Comparison of ENCODE assay signal across 12 cellular contexts in the genomic region with DNA sequence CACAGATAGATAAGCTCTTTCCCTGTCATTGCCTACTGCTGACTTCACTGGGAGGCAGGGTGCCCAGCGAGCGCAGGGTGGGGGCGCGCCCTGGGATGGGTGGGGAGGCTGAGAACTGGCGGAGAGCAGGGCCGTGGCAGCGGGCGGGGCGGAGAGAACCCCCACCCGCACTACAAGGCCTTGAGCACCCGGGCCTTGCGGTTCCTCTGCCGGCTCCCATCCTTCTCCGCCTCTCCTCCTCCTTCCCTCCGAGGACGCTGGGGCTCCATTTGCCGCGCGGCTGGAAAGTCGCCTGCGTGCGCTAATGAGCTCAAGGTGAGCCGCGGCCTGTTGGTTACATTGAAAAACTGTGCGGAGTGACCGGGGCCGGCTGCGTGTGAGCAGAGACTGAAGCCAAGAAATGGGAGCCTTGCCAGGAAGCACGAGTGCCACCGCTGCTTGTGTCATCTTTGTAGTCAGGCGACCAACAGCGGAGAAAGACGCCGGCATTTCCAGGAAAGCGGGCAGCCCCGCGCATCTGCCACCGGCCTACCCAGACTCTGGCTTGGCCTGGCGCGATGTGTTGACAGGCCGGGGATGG.
A peak's percentile ranks its signal among the peaks of the same experiment; 100 is the strongest.
DNase-seq lines count a peak whose midpoint lies in the region; ATAC-seq and TF ChIP-seq lines count a peak whose summit lies in the region.
"Had no signal": no experiment of that assay in that cellular context is flagged by ENCODE, and none has a peak within 500 bp of the region (broad histone marks: within the 10 kb centered on the region; RNA-seq: fewer than 3 reads in every experiment).

No MANE protein-coding gene starts in this region.

- H3K4me1 Mint-ChIP-seq in activated naive CD8-positive, alpha-beta T cell treated with anti-CD3 and anti-CD28 coated beads, Interleukin-2, amount 50 U/mL, for 24 hours, result no peaks in the 10 kb centered on the region
- H3K4me1 Mint-ChIP-seq: activated CD4-positive, alpha-beta T cell treated with anti-CD3 and anti-CD28 coated beads, Interleukin-2, amount 10 ng/mL, durations not matched to agents 7 days and 5 days; naive thymus-derived CD8-positive, alpha-beta T cell had no signal

- intact Hi-C loops in right cardiac atrium (cut with DNase I), result no loop called here
- intact Hi-C loops in testis (cut with DNase I; ENCODE audit: low total_unique reads), result no loop called here

- H3K27ac ChIP-seq in brain microvascular endothelial cell (no peak overlapping the region), right cardiac atrium (ENCODE audit: low read length) (no peak overlapping the region), testis (no peak overlapping the region), GM23248 (no peak overlapping the region), WERI-Rb-1 (no peak overlapping the region)
- H3K27ac ChIP-seq: suprapubic skin had no signal

- 12% methylated on average over 41 of the region's 41 CpGs for WGBS in right cardiac atrium
- 15 to 19% methylated on average over 7 to 41 of the region's 41 CpGs for WGBS in testis, 2 donors
- WGBS in GM23248 (ENCODE audit: low coverage in 1 of 2, low lambda C conversion rate in 2 of 2, missing lambda C conversion rate in 2 of 2), 2 experiments, result 76 to 77% methylated on average over 22 to 41 of the region's 41 CpGs

- no peaks in the 10 kb centered on the region for H4K20me1 ChIP-seq in GM23248 (ENCODE audit: insufficient read depth)

- in situ Hi-C loops in brain microvascular endothelial cell (cut with HindIII; ENCODE audit: low pct_ligation_motif_present, low sequenced_read_pairs), result no loop called here
- in situ Hi-C loops in GM23248 (cut with MboI), result no loop called here

- H3K4me3 ChIP-seq in brain microvascular endothelial cell (ENCODE audit: low read depth, low read length) (peak overlapping the region; percentile 20), right cardiac atrium (ENCODE audit: low read length) (no peak overlapping the region), testis (peak overlapping the region; percentile 13 to 29), GM23248 (no peak overlapping the region), WERI-Rb-1 (ENCODE audit: low read depth, low read length) (no peak overlapping the region)
- H3K4me3 ChIP-seq: suprapubic skin had no signal

- DNase-seq in NCI-H2081 (lab: John Stamatoyannopoulos, UW), result peak; percentile 63 to 78
- no peak for DNase-seq in NCI-H2081 treated with DMSO at 0.1 percent for 48 hours (lab: John Stamatoyannopoulos, UW)
- DNase-seq in brain microvascular endothelial cell, result no peak
- DNase-seq in right cardiac atrium, result peak; percentile 21 to 63 (median 55)
- peak; percentile 28 for DNase-seq in testis
- DNase-seq in GM23248, result no peak
- no peak for DNase-seq in WERI-Rb-1
- DNase-seq in activated naive CD8-positive, alpha-beta T cell treated with anti-CD3 and anti-CD28 coated beads, Interleukin-2, amount 50 U/mL, for 24 hours, result no peak
- DNase-seq: activated CD4-positive, alpha-beta T cell treated with anti-CD3 and anti-CD28 coated beads, Interleukin-2, amount 10 ng/mL, durations not matched to agents 7 days and 5 days; naive thymus-derived CD8-positive, alpha-beta T cell had no signal

- peaks cover 8% of the 10 kb centered on the region for H3F3A ChIP-seq in GM23248 (ENCODE audit: insufficient read depth)

- H3K27me3 Mint-ChIP-seq in activated naive CD8-positive, alpha-beta T cell treated with anti-CD3 and anti-CD28 coated beads, Interleukin-2, amount 50 U/mL, for 24 hours, result peaks cover 6% of the 10 kb centered on the region

- no peak overlapping the region for H3K27ac Mint-ChIP-seq in activated naive CD8-positive, alpha-beta T cell treated with anti-CD3 and anti-CD28 coated beads, Interleukin-2, amount 50 U/mL, for 24 hours
- H3K27ac Mint-ChIP-seq: activated CD4-positive, alpha-beta T cell treated with anti-CD3 and anti-CD28 coated beads, Interleukin-2, amount 10 ng/mL, durations not matched to agents 7 days and 5 days had no signal

- no peaks in the 10 kb centered on the region for H3K36me3 ChIP-seq in brain microvascular endothelial cell (replicated peaks)
- no peaks in the 10 kb centered on the region for H3K36me3 ChIP-seq in testis (ENCODE audit: low read depth, missing control alignments)
- H3K36me3 ChIP-seq in GM23248 (ENCODE audit: low read depth), result no peaks in the 10 kb centered on the region
- H3K36me3 ChIP-seq in WERI-Rb-1, result no peaks in the 10 kb centered on the region
- H3K36me3 ChIP-seq: suprapubic skin had no signal

- TF ChIP-seq CTCF in brain microvascular endothelial cell (IDR thresholded peaks at IDR 0.05; ENCODE audit: low read depth, low read length, missing control alignments), result no peak
- TF ChIP-seq CTCF in testis (IDR thresholded peaks at IDR 0.05), result no peak
- TF ChIP-seq CTCF in WERI-Rb-1 (IDR thresholded peaks at IDR 0.05; ENCODE audit: low read depth, low read length), result no peak

- peak; percentile 69 to 76 for ATAC-seq in right cardiac atrium
- ATAC-seq in activated naive CD8-positive, alpha-beta T cell treated with anti-CD3 and anti-CD28 coated beads, Interleukin-2, amount 50 U/mL, for 24 hours, result no peak
- ATAC-seq: naive thymus-derived CD8-positive, alpha-beta T cell had no signal

- H3K27me3 ChIP-seq in brain microvascular endothelial cell (replicated peaks) (no peaks in the 10 kb centered on the region), right cardiac atrium (ENCODE audit: control insufficient read depth, insufficient read depth) (no peaks in the 10 kb centered on the region), testis (no peaks in the 10 kb centered on the region), GM23248 (replicated peaks; ENCODE audit: insufficient read depth) (no peaks in the 10 kb centered on the region), WERI-Rb-1 (ENCODE audit: insufficient read depth, low read depth, severe bottlenecking) (no peaks in the 10 kb centered on the region)

- H3K9me3 Mint-ChIP-seq in activated naive CD8-positive, alpha-beta T cell treated with anti-CD3 and anti-CD28 coated beads, Interleukin-2, amount 50 U/mL, for 24 hours, result no peaks in the 10 kb centered on the region
- H3K9me3 Mint-ChIP-seq: activated CD4-positive, alpha-beta T cell treated with anti-CD3 and anti-CD28 coated beads, Interleukin-2, amount 10 ng/mL, durations not matched to agents 7 days and 5 days; activated T-helper 1 cell treated with anti-CD3 and anti-CD28 coated beads, Interleukin-12 subunit alpha, Interleukin-12 subunit beta, Interleukin-2, Interleukin-4 antibody, amounts not matched to agents 30 ng/mL and 10 ng/mL and 1 ng/mL, durations not matched to agents 14 hours and 24 hours and 36 hours had no signal

- H2AFZ ChIP-seq in GM23248, result no peak overlapping the region

- no peaks in the 10 kb centered on the region for H3K79me2 ChIP-seq in GM23248 (ENCODE audit: insufficient read depth)

- no peaks in the 10 kb centered on the region for H3K9me3 ChIP-seq in right cardiac atrium (ENCODE audit: control insufficient read depth, low read length)
- H3K9me3 ChIP-seq in testis, result no peaks in the 10 kb centered on the region
- peaks cover 3% of the 10 kb centered on the region for H3K9me3 ChIP-seq in GM23248 (ENCODE audit: low read depth)
- H3K9me3 ChIP-seq in WERI-Rb-1 (ENCODE audit: severe bottlenecking), result no peaks in the 10 kb centered on the region
- H3K9me3 ChIP-seq: suprapubic skin had no signal

- H3K36me3 Mint-ChIP-seq in activated naive CD8-positive, alpha-beta T cell treated with anti-CD3 and anti-CD28 coated beads, Interleukin-2, amount 50 U/mL, for 24 hours (ENCODE audit: low read depth), result no peaks in the 10 kb centered on the region
- H3K36me3 Mint-ChIP-seq: naive thymus-derived CD8-positive, alpha-beta T cell had no signal

- no peak overlapping the region for H3K9ac ChIP-seq in GM23248

- H3K4me1 ChIP-seq in right cardiac atrium (ENCODE audit: control insufficient read depth, insufficient read depth, low read length), result no peaks in the 10 kb centered on the region
- H3K4me1 ChIP-seq in testis, result no peaks in the 10 kb centered on the region
- peaks cover 8% of the 10 kb centered on the region; the same call in 1 of the 2 replicates for H3K4me1 ChIP-seq in GM23248 (ENCODE audit: insufficient read depth)

- no peak overlapping the region for H3K4me2 ChIP-seq in GM23248 (ENCODE audit: unreplicated experiment)

- no peaks in the 10 kb centered on the region for H3K9me2 ChIP-seq in GM23248 (ENCODE audit: insufficient read depth)

- no peak for TF ChIP-seq POLR2A in testis (IDR thresholded peaks at IDR 0.05)

- H3K4me3 Mint-ChIP-seq in activated naive CD8-positive, alpha-beta T cell treated with anti-CD3 and anti-CD28 coated beads, Interleukin-2, amount 50 U/mL, for 24 hours, result no peak overlapping the region
- H3K4me3 Mint-ChIP-seq: activated CD4-positive, alpha-beta T cell treated with anti-CD3 and anti-CD28 coated beads, Interleukin-2, amount 10 ng/mL, durations not matched to agents 7 days and 5 days; activated T-helper 1 cell treated with anti-CD3 and anti-CD28 coated beads, Interleukin-12 subunit alpha, Interleukin-12 subunit beta, Interleukin-2, Interleukin-4 antibody, amounts not matched to agents 30 ng/mL and 10 ng/mL and 1 ng/mL, durations not matched to agents 14 hours and 24 hours and 36 hours; naive thymus-derived CD8-positive, alpha-beta T cell had no signal

Comparison
In these comparisons a context has a peak if more than half of its experiments do, and no peak if none do; other contexts are left out.
1. DNase-seq: peak in NCI-H2081 (2 of 2), right cardiac atrium (3 of 3) and testis (single experiment); none in NCI-H2081 treated with DMSO at 0.1 percent for 48 hours (single experiment), brain microvascular endothelial cell (single experiment), GM23248 (single experiment), WERI-Rb-1 (single experiment) and activated naive CD8-positive, alpha-beta T cell treated with anti-CD3 and anti-CD28 coated beads, Interleukin-2, amount 50 U/mL, for 24 hours (single experiment).
2. H3K4me3 ChIP-seq: peak in brain microvascular endothelial cell (single experiment) and testis (2 of 2); none in right cardiac atrium (single experiment), GM23248 (single experiment) and WERI-Rb-1 (single experiment).